11 cellular contexts compared by ENCODE assay signal in genomic region chr14:65335548-65335947, GRCh38.
A peak's percentile ranks its signal among the peaks of the same experiment; 100 is the strongest.
DNase-seq lines count a peak whose midpoint lies in the region; TF ChIP-seq lines count a peak whose summit lies in the region.
"Had no signal": no experiment of that assay in that cellular context is flagged by ENCODE, and none has a peak within 500 bp of the region (broad histone marks: within the 10 kb centered on the region; RNA-seq: fewer than 3 reads in every experiment).

No MANE protein-coding gene starts in this region.

- peak overlapping the region; percentile 60 for H3K27ac ChIP-seq in 22Rv1

- peak overlapping the region; percentile 77 for H3K27ac Mint-ChIP-seq in activated naive CD8-positive, alpha-beta T cell
- peak overlapping the region; percentile 10 for H3K27ac Mint-ChIP-seq in mesothelial cell of epicardium

- H3K9me3 Mint-ChIP-seq in activated naive CD8-positive, alpha-beta T cell (ENCODE audit: low read depth) = no peaks in the 10 kb centered on the region
- H3K9me3 Mint-ChIP-seq in mesothelial cell of epicardium = no peaks in the 10 kb centered on the region

- peaks cover 52% of the 10 kb centered on the region for H3K4me1 Mint-ChIP-seq in activated naive CD8-positive, alpha-beta T cell (ENCODE audit: low read depth)
- H3K4me1 Mint-ChIP-seq in mesothelial cell of epicardium = peaks cover 37% of the 10 kb centered on the region

- peak; percentile 46 for DNase-seq in HT-29 (ENCODE audit: low spot score)
- DNase-seq in mesothelial cell of epicardium (ENCODE audit: low spot score in 2 of 2, unreplicated experiment in 2 of 2) = no peak
- no peak for DNase-seq in HuH-7 (ENCODE audit: low spot score)
- DNase-seq in GDM1 (lab: John Stamatoyannopoulos, UW) = no peak
- no peak for DNase-seq in stimulated activated naive CD4-positive, alpha-beta T cell (lab: John Stamatoyannopoulos, UW)
- no peak for DNase-seq in stimulated activated CD4-positive, alpha-beta T cell treated with anti-CD3 and anti-CD28 coated beads, Interleukin-15, amount 100 ng/mL, for 24 hours
- DNase-seq: AML-193, NCI-H1105 treated with DMSO at 0.1 percent for 48 hours, NCI-H226 had no signal

- TF ChIP-seq CTCF in 22Rv1 (IDR thresholded peaks at IDR 0.05) (no peak), mesothelial cell of epicardium (IDR thresholded peaks at IDR 0.05; ENCODE audit: unreplicated experiment) (no peak)

- H3K4me3 Mint-ChIP-seq in activated naive CD8-positive, alpha-beta T cell = peak overlapping the region; percentile 30
- H3K4me3 Mint-ChIP-seq in mesothelial cell of epicardium = no peak overlapping the region

- peaks cover 3% of the 10 kb centered on the region for H3K36me3 Mint-ChIP-seq in activated naive CD8-positive, alpha-beta T cell
- H3K36me3 Mint-ChIP-seq in mesothelial cell of epicardium = no peaks in the 10 kb centered on the region

- no peaks in the 10 kb centered on the region for H3K27me3 Mint-ChIP-seq in activated naive CD8-positive, alpha-beta T cell
- H3K27me3 Mint-ChIP-seq in mesothelial cell of epicardium (ENCODE audit: low read depth) = no peaks in the 10 kb centered on the region
